Comparison of ENCODE assay signal across 20 cellular contexts in genomic region chr13:61246351-61246750, GRCh38.
A peak's percentile ranks its signal among the peaks of the same experiment; 100 is the strongest.
DNase-seq lines count a peak whose midpoint lies in the region; ATAC-seq and TF ChIP-seq lines count a peak whose summit lies in the region.
"Had no signal": no experiment of that assay in that cellular context is flagged by ENCODE, and none has a peak within 500 bp of the region (broad histone marks: within the 10 kb centered on the region; RNA-seq: fewer than 3 reads in every experiment).

No MANE protein-coding gene starts in this region.

- no peak for TF ChIP-seq EP300 in Ishikawa (IDR thresholded peaks at IDR 0.05; ENCODE audit: borderline replicate concordance)

- no peak overlapping the region for H3K9ac ChIP-seq in neuronal stem cell (ENCODE audit: low read depth, low read length, poor library complexity)
- H3K9ac ChIP-seq: BLaER1 treated with 17β-estradiol and CSF1 and Interleukin-3, amounts not matched to agents 10 nM and 100 nM had no signal

- peak overlapping the region; percentile 63; the same call in 1 of the 2 replicates for H3K27ac Mint-ChIP-seq in GM23338
- H3K27ac Mint-ChIP-seq: CD14-positive monocyte; CD4-positive, alpha-beta T cell; CD8-positive, alpha-beta memory T cell had no signal

- no peak overlapping the region for H4K91ac ChIP-seq in neuronal stem cell (ENCODE audit: low read depth, low read length, poor library complexity)

- no peak; the same call in 2 of the 3 replicates for ATAC-seq in GM23338
- ATAC-seq: A549 had no signal

- no peak overlapping the region for H3K23ac ChIP-seq in neuronal stem cell (ENCODE audit: low read depth, low read length, poor library complexity)

- no peaks in the 10 kb centered on the region for H4K20me1 ChIP-seq in GM23338 (replicated peaks; ENCODE audit: insufficient read depth)
- H4K20me1 ChIP-seq: BLaER1 treated with 17β-estradiol and CSF1 and Interleukin-3, amounts not matched to agents 10 nM and 100 nM had no signal

- H2BK12ac ChIP-seq in neuronal stem cell (ENCODE audit: low read length): no peak overlapping the region

- H2BK15ac ChIP-seq in neuronal stem cell (ENCODE audit: low read length): no peak overlapping the region

- no peaks in the 10 kb centered on the region for H3K79me1 ChIP-seq in neuronal stem cell (ENCODE audit: low read depth, low read length)

- TF ChIP-seq RAD21 in Ishikawa (IDR thresholded peaks at IDR 0.05; ENCODE audit: low read depth): no peak

- no peak overlapping the region for H3K4me3 ChIP-seq in GM23338
- no peak overlapping the region for H3K4me3 ChIP-seq in neuronal stem cell (ENCODE audit: low read length in 2 of 2)
- no peak overlapping the region for H3K4me3 ChIP-seq in MG63
- H3K4me3 ChIP-seq: A549; BLaER1 treated with 17β-estradiol and CSF1 and Interleukin-3, amounts not matched to agents 10 nM and 100 nM had no signal

- TF ChIP-seq CTCF in GM23338 (conservative IDR thresholded peaks at IDR 0.05; ENCODE audit: low read depth in 2 of 2): no peak

- H3K36me3 Mint-ChIP-seq in GM23338 (ENCODE audit: low read depth): peaks cover 14% of the 10 kb centered on the region; the same call in 2 of the 3 replicates
- H3K36me3 Mint-ChIP-seq: CD14-positive monocyte; CD8-positive, alpha-beta memory T cell had no signal

- H3K27me3 Mint-ChIP-seq in GM23338 (ENCODE audit: insufficient read depth, low read depth, poor library complexity): peaks cover 4% of the 10 kb centered on the region
- H3K27me3 Mint-ChIP-seq: CD4-positive, alpha-beta T cell; CD8-positive, alpha-beta memory T cell had no signal

- H3K9me2 ChIP-seq in GM23338 (ENCODE audit: insufficient read depth): no peaks in the 10 kb centered on the region

- peaks cover 12% of the 10 kb centered on the region; the same call in 2 of the 3 replicates for H3K9me3 Mint-ChIP-seq in GM23338

- WGBS in neuronal stem cell (ENCODE audit: extremely low coverage in 2 of 2, insufficient read length in 2 of 2, insufficient replicate concordance in 1 of 2), 2 donors: no CpG with 5 or more reads among the region's 2 CpGs

- H3K4ac ChIP-seq in neuronal stem cell (ENCODE audit: low read length): no peak overlapping the region

- H3K27ac ChIP-seq in GM23338 (ENCODE audit: low read depth): 0 out of 2 replicates have a peak overlapping the region, but pooled peaks have one; percentile 55
- no peak overlapping the region for H3K27ac ChIP-seq in neuronal stem cell (replicated peaks; ENCODE audit: low read length)
- H3K27ac ChIP-seq: A549 had no signal

- H3K4me1 Mint-ChIP-seq in GM23338: peaks cover 18% of the 10 kb centered on the region
- H3K4me1 Mint-ChIP-seq: CD14-positive monocyte; CD8-positive, alpha-beta memory T cell had no signal

- H3K36me3 ChIP-seq in GM23338 (ENCODE audit: insufficient read depth) (no peaks in the 10 kb centered on the region), neuronal stem cell (replicated peaks in 1 of 2; ENCODE audit: control insufficient read depth in 2 of 2, insufficient read depth in 2 of 2, low read length in 2 of 2) (no peaks in the 10 kb centered on the region), MG63 (no peaks in the 10 kb centered on the region)
- H3K36me3 ChIP-seq: BE2C; BLaER1 treated with 17β-estradiol and CSF1 and Interleukin-3, amounts not matched to agents 10 nM and 100 nM had no signal

- H3K18ac ChIP-seq in neuronal stem cell (ENCODE audit: low read length): no peak overlapping the region

- no peak overlapping the region for H3K4me3 Mint-ChIP-seq in GM23338
- H3K4me3 Mint-ChIP-seq: CD14-positive monocyte; CD4-positive, alpha-beta T cell; CD8-positive, alpha-beta memory T cell had no signal

- peaks cover 3% of the 10 kb centered on the region in 2 donors for H3K9me3 ChIP-seq in neuronal stem cell (replicated peaks in 1 of 2; ENCODE audit: control insufficient read depth in 2 of 2, insufficient read depth in 1 of 2, low read depth in 1 of 2, low read length in 2 of 2)
- H3K9me3 ChIP-seq in MG63: no peaks in the 10 kb centered on the region
- H3K9me3 ChIP-seq: A549; BE2C; BLaER1 treated with 17β-estradiol and CSF1 and Interleukin-3, amounts not matched to agents 10 nM and 100 nM had no signal

- H3K27me3 ChIP-seq in GM23338 (ENCODE audit: insufficient read depth) (no peaks in the 10 kb centered on the region), neuronal stem cell (ENCODE audit: control insufficient read depth in 3 of 3, insufficient read depth in 3 of 3, low read depth in 1 of 3, low read length in 3 of 3) (no peaks in the 10 kb centered on the region), MG63 (no peaks in the 10 kb centered on the region)
- H3K27me3 ChIP-seq: BE2C; BLaER1 treated with 17β-estradiol and CSF1 and Interleukin-3, amounts not matched to agents 10 nM and 100 nM had no signal

- H3F3A ChIP-seq in GM23338 (replicated peaks; ENCODE audit: low read depth): no peaks in the 10 kb centered on the region

- no peak overlapping the region for H4K8ac ChIP-seq in neuronal stem cell (ENCODE audit: low read depth, low read length)

- 0 out of 2 replicates have a peak overlapping the region, but pooled peaks have one; percentile 4 for H3K4me2 ChIP-seq in GM23338
- no peak overlapping the region for H3K4me2 ChIP-seq in neuronal stem cell (ENCODE audit: insufficient read depth, low read length, poor library complexity, severe bottlenecking)
- H3K4me2 ChIP-seq: A549; BLaER1 treated with 17β-estradiol and CSF1 and Interleukin-3, amounts not matched to agents 10 nM and 100 nM had no signal

- no peak overlapping the region for H2BK5ac ChIP-seq in neuronal stem cell (ENCODE audit: low read length)

- H2AFZ ChIP-seq in GM23338 (no peak overlapping the region), neuronal stem cell (ENCODE audit: low read length) (peak overlapping the region; percentile 4)

- H3K4me1 ChIP-seq in GM23338 (ENCODE audit: insufficient read depth) (peaks cover 18% of the 10 kb centered on the region), neuronal stem cell (ENCODE audit: control insufficient read depth in 2 of 2, insufficient read depth in 1 of 2, low read depth in 1 of 2, low read length in 2 of 2) (peaks cover 1 to 3% of the 10 kb centered on the region in 2 donors)
- H3K4me1 ChIP-seq: A549; BLaER1 treated with 17β-estradiol and CSF1 and Interleukin-3, amounts not matched to agents 10 nM and 100 nM had no signal

- no peak overlapping the region for H2AK5ac ChIP-seq in neuronal stem cell (ENCODE audit: low read depth, low read length)

- H3K14ac ChIP-seq in neuronal stem cell (ENCODE audit: low read length): no peak overlapping the region

- H2BK120ac ChIP-seq in neuronal stem cell (ENCODE audit: low read depth, low read length): no peak overlapping the region

- DNase-seq in GM23338 (ENCODE audit: low spot score) (peak; percentile 26), astrocyte of the hippocampus (ENCODE audit: low read depth, low spot score) (peak; percentile 53), neuronal stem cell (ENCODE audit: low spot score) (peak; percentile 11), MG63 (no peak), NCI-H1417 (lab: John Stamatoyannopoulos, UW) (no peak), DMS79 (lab: John Stamatoyannopoulos, UW) (no peak)
- DNase-seq: 8988T; ACHN; AML-193; BE2C; CD4-positive, alpha-beta T cell; CD8-positive, alpha-beta memory T cell; DMS53; DND-41; H7; HCEC 1CT had no signal

- no peaks in the 10 kb centered on the region for H3K79me2 ChIP-seq in GM23338 (replicated peaks; ENCODE audit: insufficient read depth)

TF ChIP-seq in GM23338, 12 proteins besides CTCF, POLR2A, EP300 and RAD21 (continues in another document):
- TF ChIP-seq ETS1 (IDR thresholded peaks at IDR 0.05) (no peak), NANOG (IDR thresholded peaks at IDR 0.05; ENCODE audit: borderline replicate concordance) (no peak), CREB1 (CRISPR knock-in tag; IDR thresholded peaks at IDR 0.05; ENCODE audit: low read depth) (no peak), STAT1 (IDR thresholded peaks at IDR 0.05; ENCODE audit: unreplicated experiment) (no peak), ZNF331 (CRISPR knock-in tag; IDR thresholded peaks at IDR 0.05; ENCODE audit: low read depth) (no peak), JUNB (IDR thresholded peaks at IDR 0.05; ENCODE audit: unreplicated experiment) (no peak)

TF ChIP-seq in Ishikawa, 13 proteins besides CTCF, POLR2A, EP300 and RAD21:
- TF ChIP-seq TEAD4 (IDR thresholded peaks at IDR 0.05) (peak; percentile 45; the same call in 1 of the 2 replicates), NFIC (IDR thresholded peaks at IDR 0.05) (no peak)

Comparison
In these comparisons a context has a peak if more than half of its experiments do, and no peak if none do; other contexts are left out.
1. DNase-seq: peak in GM23338 (single experiment), astrocyte of the hippocampus (single experiment) and neuronal stem cell (single experiment); none in MG63 (single experiment), NCI-H1417 (0 of 3) and DMS79 (single experiment).